ENCODE assay signal across 29 cellular contexts in genomic region chr3:153746211-153746610, GRCh38.
"Had no signal": no experiment of that assay in that cellular context is flagged by ENCODE, and none has a peak within 500 bp of the region (broad histone marks: within the 10 kb centered on the region; RNA-seq: fewer than 3 reads in every experiment).

No MANE protein-coding gene starts in this region.

- H3K9me3 Mint-ChIP-seq: activated B cell treated with CpG ODN at 0.5 μM for 24 hours; activated CD4-positive, alpha-beta T cell treated with anti-CD3 and anti-CD28 coated beads, Interleukin-2, amount 10 ng/mL, durations not matched to agents 24 days and 14 days; activated naive CD4-positive, alpha-beta T cell treated with anti-CD3 and anti-CD28 coated beads, Interleukin-2, amount 50 U/mL, for 24 hours; activated T-cell treated with anti-CD3 and anti-CD28 coated beads, Interleukin-2, amount 50 U/mL, for 24 hours; activated T-helper 1 cell treated with anti-CD3 and anti-CD28 coated beads, Interleukin-12 subunit alpha, Interleukin-12 subunit beta, Interleukin-2, Interleukin-4 antibody, amounts not matched to agents 30 ng/mL and 10 ng/mL and 1 ng/mL, durations not matched to agents 14 hours and 24 hours and 36 hours had no signal

- H3K4me1 ChIP-seq: breast epithelium had no signal

- H3K4me3 Mint-ChIP-seq: activated B cell treated with CpG ODN at 0.5 μM for 24 hours; activated CD4-positive, alpha-beta T cell treated with anti-CD3 and anti-CD28 coated beads, Interleukin-2, amount 10 ng/mL, durations not matched to agents 24 days and 14 days; activated CD8-positive, alpha-beta memory T cell treated with anti-CD3 and anti-CD28 coated beads, Interleukin-2, amount 10 ng/mL, durations not matched to agents 7 days and 5 days; activated naive CD4-positive, alpha-beta T cell treated with anti-CD3 and anti-CD28 coated beads, Interleukin-2, amount 50 U/mL, for 24 hours; activated T-cell treated with anti-CD3 and anti-CD28 coated beads, Interleukin-2, amount 50 U/mL, for 24 hours; activated T-helper 1 cell treated with anti-CD3 and anti-CD28 coated beads, Interleukin-12 subunit alpha, Interleukin-12 subunit beta, Interleukin-2, Interleukin-4 antibody, amounts not matched to agents 30 ng/mL and 10 ng/mL and 1 ng/mL, durations not matched to agents 14 hours and 24 hours and 36 hours had no signal

- H3K4me3 ChIP-seq: breast epithelium, SK-N-MC had no signal

- H3K36me3 ChIP-seq: breast epithelium had no signal

- H3K36me3 Mint-ChIP-seq: activated CD8-positive, alpha-beta memory T cell treated with anti-CD3 and anti-CD28 coated beads, Interleukin-2, amount 10 ng/mL, durations not matched to agents 7 days and 5 days; activated naive CD4-positive, alpha-beta T cell treated with anti-CD3 and anti-CD28 coated beads, Interleukin-2, amount 50 U/mL, for 24 hours had no signal

- H3K4me1 Mint-ChIP-seq: activated B cell treated with CpG ODN at 0.5 μM for 24 hours; activated CD4-positive, alpha-beta T cell treated with anti-CD3 and anti-CD28 coated beads, Interleukin-2, amount 10 ng/mL, durations not matched to agents 24 days and 14 days; activated CD8-positive, alpha-beta memory T cell treated with anti-CD3 and anti-CD28 coated beads, Interleukin-2, amount 10 ng/mL, durations not matched to agents 7 days and 5 days; activated naive CD4-positive, alpha-beta T cell treated with anti-CD3 and anti-CD28 coated beads, Interleukin-2, amount 50 U/mL, for 24 hours had no signal

- H3K9me3 ChIP-seq: breast epithelium had no signal

- DNase-seq: activated B cell treated with CpG ODN at 0.5 μM for 24 hours; activated CD4-positive, alpha-beta T cell treated with anti-CD3 and anti-CD28 coated beads for 1 hour; activated CD4-positive, alpha-beta T cell treated with anti-CD3 and anti-CD28 coated beads, Interleukin-2, amount 10 ng/mL, durations not matched to agents 24 days and 14 days; activated CD4-positive, alpha-beta T cell treated with anti-CD3 and anti-CD28 coated beads, Interleukin-2, amount 50 U/mL, for 48 hours; activated CD8-positive, alpha-beta memory T cell treated with anti-CD3 and anti-CD28 coated beads, Interleukin-2, amount 10 ng/mL, durations not matched to agents 7 days and 5 days; activated effector memory CD4-positive, alpha-beta T cell treated with Interleukin-2 at 50 U/mL for 16 hours; activated naive CD4-positive, alpha-beta T cell; activated T-cell treated with anti-CD3 and anti-CD28 coated beads, Interleukin-2, amount 50 U/mL, for 24 hours; aorta; caudate nucleus; Kasumi-1; KBM-7; NCI-H1092; NCI-H1417; NCI-H1694; NCI-H2029; NCI-H2107; NCI-H2171 treated with DMSO at 0.1 percent for 48 hours; NCI-H226; NCI-H526 treated with DMSO at 0.1 percent for 48 hours; NK-92 treated with Interleukin-12 subunit alpha and Interleukin-12 subunit beta, amount 100 ng/mL, for 24 hours; RPMI8226; SW 1271 had no signal

- ATAC-seq: activated CD8-positive, alpha-beta memory T cell treated with anti-CD3 and anti-CD28 coated beads, Interleukin-2, amount 10 ng/mL, durations not matched to agents 7 days and 5 days; Panc1; Right ventricle myocardium inferior had no signal

- H3K27ac Mint-ChIP-seq: activated B cell treated with CpG ODN at 0.5 μM for 24 hours; activated CD4-positive, alpha-beta T cell treated with anti-CD3 and anti-CD28 coated beads, Interleukin-2, amount 10 ng/mL, durations not matched to agents 24 days and 14 days; activated CD8-positive, alpha-beta memory T cell treated with anti-CD3 and anti-CD28 coated beads, Interleukin-2, amount 10 ng/mL, durations not matched to agents 7 days and 5 days; activated naive CD4-positive, alpha-beta T cell treated with anti-CD3 and anti-CD28 coated beads, Interleukin-2, amount 50 U/mL, for 24 hours; activated T-cell treated with anti-CD3 and anti-CD28 coated beads, Interleukin-2, amount 50 U/mL, for 24 hours; activated T-helper 1 cell treated with anti-CD3 and anti-CD28 coated beads, Interleukin-12 subunit alpha, Interleukin-12 subunit beta, Interleukin-2, Interleukin-4 antibody, amounts not matched to agents 30 ng/mL and 10 ng/mL and 1 ng/mL, durations not matched to agents 14 hours and 24 hours and 36 hours had no signal

- H3K27me3 Mint-ChIP-seq: activated B cell treated with CpG ODN at 0.5 μM for 24 hours; activated CD8-positive, alpha-beta memory T cell treated with anti-CD3 and anti-CD28 coated beads, Interleukin-2, amount 10 ng/mL, durations not matched to agents 7 days and 5 days; activated naive CD4-positive, alpha-beta T cell treated with anti-CD3 and anti-CD28 coated beads, Interleukin-2, amount 50 U/mL, for 24 hours; activated T-cell treated with anti-CD3 and anti-CD28 coated beads, Interleukin-2, amount 50 U/mL, for 24 hours had no signal
